In the genomic region with DNA sequence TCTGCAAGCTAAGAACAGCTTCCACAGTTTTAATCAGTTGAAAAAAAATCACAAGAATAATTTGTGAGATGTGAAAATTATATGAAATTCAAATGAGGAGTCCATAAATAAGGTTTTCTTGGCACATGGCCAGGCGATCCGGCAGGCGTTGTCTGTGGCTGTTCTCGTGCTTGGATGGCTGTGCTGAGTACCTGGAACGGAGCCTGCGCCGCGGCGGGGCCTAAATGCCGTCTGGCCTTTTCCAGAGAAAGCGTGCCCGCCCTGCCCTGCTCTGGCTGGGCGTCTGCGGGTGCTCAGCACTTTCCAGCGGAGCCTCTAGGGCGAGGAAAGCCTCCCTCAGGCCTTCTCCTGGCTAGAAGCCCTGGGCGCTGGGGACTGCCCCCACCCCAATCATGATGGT, we compare ENCODE assay signal across 9 cellular contexts. TPM values are rescaled to one million over a fixed set of nuclear protein-coding genes. Genes with fewer than 3 reads are reported as not detected.
DNase-seq lines count a peak whose midpoint lies in the region; TF ChIP-seq lines count a peak whose summit lies in the region.
"Had no signal": no experiment of that assay in that cellular context is flagged by ENCODE, and none has a peak within 500 bp of the region (broad histone marks: within the 10 kb centered on the region; RNA-seq: fewer than 3 reads in every experiment).

No MANE protein-coding gene starts in this region.

- no peak overlapping the region for H3K14ac ChIP-seq in trophoblast cell (ENCODE audit: low read length)

- H3K9ac ChIP-seq in trophoblast cell (ENCODE audit: low read length): no peak overlapping the region

- no peak overlapping the region for H4K8ac ChIP-seq in trophoblast cell (ENCODE audit: low read depth, low read length)

- no peak overlapping the region for H2AK5ac ChIP-seq in trophoblast cell (ENCODE audit: low read length)

- CTCF ChIA-PET in HEK293T (lab: Yijun Ruan, JAX): no interaction called here

- 70% methylated on average over 13 to 17 of the region's 17 CpGs for WGBS in testis, 2 donors
- no CpG with 5 or more reads among the region's 17 CpGs for WGBS in trophoblast cell (ENCODE audit: extremely low coverage, insufficient coverage, insufficient read length)

- POLR2A ChIA-PET in HEK293T (lab: Yijun Ruan, JAX): no interaction called here

- no peaks in the 10 kb centered on the region for H3K27me3 ChIP-seq in testis
- H3K27me3 ChIP-seq in trophoblast cell (ENCODE audit: insufficient read depth, low read length): no peaks in the 10 kb centered on the region

- no peaks in the 10 kb centered on the region for H3K79me1 ChIP-seq in trophoblast cell (ENCODE audit: low read length)

- H3K23ac ChIP-seq in trophoblast cell (ENCODE audit: low read length): no peak overlapping the region

- H3K36me3 ChIP-seq in testis (ENCODE audit: low read depth, missing control alignments) (no peaks in the 10 kb centered on the region), trophoblast cell (ENCODE audit: control insufficient read depth in 1 of 2, insufficient read depth in 2 of 2, low read length in 2 of 2) (peaks cover 72 to 74% of the 10 kb centered on the region in 2 experiments)

- peak; percentile 23 for DNase-seq in NCI-H128 (lab: John Stamatoyannopoulos, UW; ENCODE audit: unreplicated experiment)
- peak in 51 of 58 donors; percentile 15 to 76 (median 45) for DNase-seq in anterior cingulate cortex (lab: John Stamatoyannopoulos, UW)
- DNase-seq in hippocampal formation (lab: John Stamatoyannopoulos, UW): peak; percentile 1 to 38
- DNase-seq in testis: peak; percentile 85
- no peak for DNase-seq in HEK293T (ENCODE audit: extremely low spot score)
- no peak for DNase-seq in AG08396 (ENCODE audit: low spot score)
- no peak for DNase-seq in trophoblast cell
- DNase-seq: HFFc6, MM.1S had no signal

- no peak overlapping the region for H2BK120ac ChIP-seq in trophoblast cell (ENCODE audit: insufficient read depth, low read length, poor library complexity)

- H4K91ac ChIP-seq in trophoblast cell (ENCODE audit: low read depth, low read length): no peak overlapping the region

- H3K79me2 ChIP-seq in trophoblast cell (ENCODE audit: control insufficient read depth, insufficient read depth, low read length, poor library complexity): no peaks in the 10 kb centered on the region

- H3K9me3 ChIP-seq in testis: no peaks in the 10 kb centered on the region
- H3K9me3 ChIP-seq in trophoblast cell (ENCODE audit: insufficient read depth, low read depth, low read length): peaks cover 4% of the 10 kb centered on the region

- H3K27ac ChIP-seq in testis (peak overlapping the region; percentile 1 to 30), trophoblast cell (ENCODE audit: low read depth, low read length) (no peak overlapping the region)

- H3K4ac ChIP-seq in trophoblast cell (ENCODE audit: low read depth, low read length): no peak overlapping the region

- H2AFZ ChIP-seq in trophoblast cell (ENCODE audit: insufficient read depth, low read length, poor library complexity): no peak overlapping the region

- peaks cover 23% of the 10 kb centered on the region for H3K4me1 ChIP-seq in testis
- H3K4me1 ChIP-seq in trophoblast cell (ENCODE audit: control insufficient read depth in 1 of 2, insufficient read depth in 2 of 2, low read length in 2 of 2): no peaks in the 10 kb centered on the region

- H2BK5ac ChIP-seq in trophoblast cell (ENCODE audit: low read depth, low read length, poor library complexity): no peak overlapping the region

- no peak overlapping the region for H2BK12ac ChIP-seq in trophoblast cell (ENCODE audit: low read length)

- H3K18ac ChIP-seq in trophoblast cell (ENCODE audit: low read length): no peak overlapping the region

- intact Hi-C loops in testis (cut with DNase I; ENCODE audit: low total_unique reads): no loop called here

- TF ChIP-seq CTCF in testis (IDR thresholded peaks at IDR 0.05): no peak

- no peak for TF ChIP-seq POLR2A in testis (IDR thresholded peaks at IDR 0.05)

- no peak overlapping the region for H3K4me2 ChIP-seq in trophoblast cell (ENCODE audit: low read length)

- no peak overlapping the region for H4K12ac ChIP-seq in trophoblast cell (ENCODE audit: low read depth, low read length)

- H3K4me3 ChIP-seq in testis (no peak overlapping the region), trophoblast cell (ENCODE audit: low read depth, low read length) (no peak overlapping the region)

TF ChIP-seq in HEK293T, 16 proteins besides CTCF, POLR2A, EP300 and RAD21:
- TF ChIP-seq L3MBTL2 (conservative IDR thresholded peaks at IDR 0.05) (no peak), ARNT (IDR thresholded peaks at IDR 0.05) (no peak), FOXA1 (IDR thresholded peaks at IDR 0.05) (no peak)
TF ChIP-seq in HEK293T: peak in this region for 0.

RNA-seq across cellular contexts. Expression of a gene that starts 41.8 kb away (rescaled TPM):
- total RNA-seq in testis: 10 to 100 TPM; 13.2 to 18.1 TPM
- polyA plus RNA-seq in testis (ENCODE audit: insufficient read depth, low read depth, low replicate concordance): 8.9 TPM
- polyA plus RNA-seq in trophoblast cell (2013): 12.2 and 12.3 TPM in 2 replicates

Comparison
In these comparisons a context has a peak if more than half of its experiments do, and no peak if none do; other contexts are left out.
1. DNase-seq: peak in NCI-H128 (single experiment), anterior cingulate cortex (51 of 58), hippocampal formation (2 of 2) and testis (single experiment); none in HEK293T (single experiment), AG08396 (single experiment) and trophoblast cell (0 of 2).